Comparison of ENCODE assay signal across 8 cellular contexts in the genomic region with DNA sequence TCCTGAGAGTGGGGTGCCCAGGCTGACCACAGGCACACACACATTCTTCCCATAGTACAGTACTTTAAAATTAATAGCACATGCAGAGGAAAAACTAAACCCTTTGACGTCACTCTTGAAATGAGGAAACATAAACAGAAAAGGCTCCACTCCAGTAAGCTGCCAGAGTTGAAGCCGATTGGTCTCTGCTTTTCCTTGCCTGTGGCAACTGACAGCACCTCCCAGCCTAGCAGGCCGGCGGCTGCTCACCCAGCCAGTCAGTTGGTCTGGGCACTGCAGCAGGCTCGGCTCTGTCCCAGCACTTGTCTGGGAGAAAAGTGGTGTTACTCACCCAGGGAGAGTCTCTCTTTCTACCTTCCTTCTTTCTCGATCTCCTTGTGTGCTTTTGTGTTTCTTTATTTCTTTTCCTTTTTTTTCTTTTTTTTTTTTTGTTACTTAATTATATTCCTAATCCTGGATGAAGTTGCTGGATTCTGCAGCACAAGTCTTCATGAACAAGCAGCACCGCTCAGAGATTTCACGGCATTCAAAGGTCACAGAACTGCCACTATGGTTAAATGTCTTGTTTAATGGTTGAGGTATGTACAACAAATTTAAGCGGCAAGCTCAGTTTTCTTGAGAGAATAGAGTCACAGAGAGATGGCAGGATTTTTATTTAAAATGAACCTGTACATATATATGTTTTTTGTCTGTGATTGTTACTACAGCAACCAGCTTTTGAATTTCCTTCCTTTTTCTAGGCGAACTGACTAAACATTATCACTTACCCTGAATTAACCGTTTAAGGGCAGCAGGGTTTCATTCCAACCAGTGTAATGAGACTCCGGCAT. TPM values are rescaled to one million over a fixed set of nuclear protein-coding genes. Genes with fewer than 3 reads are reported as not detected.
DNase-seq lines count a peak whose midpoint lies in the region; ATAC-seq, FAIRE-seq and TF ChIP-seq lines count a peak whose summit lies in the region.

Gene PDE7B (plus strand): TSS at position 260 of the 830 bp plus-strand sequence.

- H3K9me3 ChIP-seq in lung (ENCODE audit: control insufficient read depth in 2 of 2, insufficient read depth in 1 of 2, low read length in 1 of 2) = no peaks in the 10 kb centered on the region

- DNase-seq in GM12892 (ENCODE audit: insufficient read length) (no peak), HFF-Myc (ENCODE audit: extremely low read depth, low read depth) (peak; percentile 97), NB4 (ENCODE audit: low read depth) (peak; percentile 86), lung (ENCODE audit: low spot score) (peak; percentile 79), NCI-H2081 (lab: John Stamatoyannopoulos, UW) (no peak)
- peak; percentile 91 for DNase-seq in activated CD4-positive, alpha-beta T cell treated with anti-CD3 and anti-CD28 coated beads, Interleukin-2, amount 10 ng/mL, durations not matched to agents 24 days and 14 days
- peak in 1 of 3 experiments; percentile 5 for DNase-seq in effector memory CD8-positive, alpha-beta T cell
- peak in 2 of 3 experiments; percentile 2 to 14 for DNase-seq in stimulated activated CD4-positive, alpha-beta T cell treated with anti-CD3 and anti-CD28 coated beads, TNF-alpha, amount 100 ng/mL, for 24 hours (ENCODE audit: low read depth in 3 of 3)

- WGBS in lung, 2 donors = 5 to 9% methylated on average over 12 of the region's 12 CpGs

- peak within 1 kb of the TSS; percentile 81 for H3K4me3 Mint-ChIP-seq in activated CD4-positive, alpha-beta T cell treated with anti-CD3 and anti-CD28 coated beads, Interleukin-2, amount 10 ng/mL, durations not matched to agents 24 days and 14 days
- peak within 1 kb of the TSS; percentile 59 to 61 for H3K4me3 Mint-ChIP-seq in effector memory CD8-positive, alpha-beta T cell

- H3K4me1 ChIP-seq in lung (ENCODE audit: control insufficient read depth in 2 of 2, insufficient read depth in 2 of 2, low read length in 2 of 2) = no peaks in the 10 kb centered on the region

- H3K4me1 Mint-ChIP-seq in activated CD4-positive, alpha-beta T cell treated with anti-CD3 and anti-CD28 coated beads, Interleukin-2, amount 10 ng/mL, durations not matched to agents 24 days and 14 days = peaks cover 30% of the 10 kb centered on the region
- peaks cover 0 to 3% of the 10 kb centered on the region in 2 donors for H3K4me1 Mint-ChIP-seq in effector memory CD8-positive, alpha-beta T cell (ENCODE audit: low read depth in 2 of 2)

- TF ChIP-seq POLR2A in GM12892 (IDR thresholded peaks at IDR 0.05; ENCODE audit: low read depth, low read length) (no peak), NB4 (IDR thresholded peaks at IDR 0.05; ENCODE audit: extremely low read depth, insufficient read length) (no peak)

- H3K4me3 ChIP-seq in HFF-Myc (replicated peaks; ENCODE audit: low read depth, low read length) (peak within 1 kb of the TSS; percentile 32), NB4 (ENCODE audit: low read depth, low read length) (peak within 1 kb of the TSS; percentile 7), lung (no peak within 1 kb of the TSS)

- peaks cover 10% of the 10 kb centered on the region for H3K9me3 Mint-ChIP-seq in activated CD4-positive, alpha-beta T cell treated with anti-CD3 and anti-CD28 coated beads, Interleukin-2, amount 10 ng/mL, durations not matched to agents 24 days and 14 days
- H3K9me3 Mint-ChIP-seq in effector memory CD8-positive, alpha-beta T cell = no peaks in the 10 kb centered on the region

- intact Hi-C loops in activated CD4-positive, alpha-beta T cell treated with anti-CD3 and anti-CD28 coated beads, Interleukin-2, amount 10 ng/mL, durations not matched to agents 24 days and 14 days (cut with micrococcal nuclease) = loop anchor here (1.0 to 10.0 kb wide), 6 partner anchors 29 to 354 kb away; partner anchors contain the start of gene AHI1

- H3K36me3 Mint-ChIP-seq in activated CD4-positive, alpha-beta T cell treated with anti-CD3 and anti-CD28 coated beads, Interleukin-2, amount 10 ng/mL, durations not matched to agents 24 days and 14 days (ENCODE audit: low read depth) = peaks cover 25% of the 10 kb centered on the region
- H3K36me3 Mint-ChIP-seq in effector memory CD8-positive, alpha-beta T cell (ENCODE audit: insufficient read depth) = no peaks in the 10 kb centered on the region

- no peaks in the 10 kb centered on the region for H3K27me3 Mint-ChIP-seq in activated CD4-positive, alpha-beta T cell treated with anti-CD3 and anti-CD28 coated beads, Interleukin-2, amount 10 ng/mL, durations not matched to agents 24 days and 14 days
- no peaks in the 10 kb centered on the region for H3K27me3 Mint-ChIP-seq in effector memory CD8-positive, alpha-beta T cell

- FAIRE-seq in GM12892 (lab: Jason Lieb, UNC) = peak; percentile 77

- H3K27me3 ChIP-seq in lung (ENCODE audit: control insufficient read depth, insufficient read depth) = no peaks in the 10 kb centered on the region

- peak within 1 kb of the TSS; percentile 31 to 43 for H3K27ac ChIP-seq in lung (ENCODE audit: low read depth in 1 of 2, low read length in 1 of 2)

- no peaks in the 10 kb centered on the region for H3K36me3 ChIP-seq in lung (ENCODE audit: control insufficient read depth in 2 of 2, insufficient read depth in 2 of 2, low read length in 2 of 2)

- peak; percentile 85 for ATAC-seq in effector memory CD8-positive, alpha-beta T cell (replicated peaks)
- peak; percentile 92 for ATAC-seq in lung (ENCODE audit: insufficient read depth, low FRiP score)

- TF ChIP-seq CTCF in HFF-Myc (IDR thresholded peaks at IDR 0.05; ENCODE audit: low read depth, low read length, missing control alignments) (no peak), NB4 (IDR thresholded peaks at IDR 0.05; ENCODE audit: low read depth, low read length) (no peak), lung (IDR thresholded peaks at IDR 0.05; ENCODE audit: control extremely low read depth, extremely low read depth) (no peak)

- H3K27ac Mint-ChIP-seq in activated CD4-positive, alpha-beta T cell treated with anti-CD3 and anti-CD28 coated beads, Interleukin-2, amount 10 ng/mL, durations not matched to agents 24 days and 14 days = peak within 1 kb of the TSS; percentile 86
- H3K27ac Mint-ChIP-seq in effector memory CD8-positive, alpha-beta T cell = peak within 1 kb of the TSS; percentile 16 to 17

RNA-seq across cellular contexts. Expression of gene PDE7B, which starts in this region (rescaled TPM):
- 0.04 TPM for polyA plus RNA-seq in GM12892 (2012; ENCODE audit: missing spikeins)
- 15.4 and 16.0 TPM in 2 replicates for total RNA-seq in activated CD4-positive, alpha-beta T cell treated with anti-CD3 and anti-CD28 coated beads, Interleukin-2, amount 10 ng/mL, durations not matched to agents 24 days and 14 days
- 1 to 10 TPM; 3.1 to 3.7 TPM for total RNA-seq in lung
- polyA plus RNA-seq in lung = under 1 TPM; 0.26 to 0.63 TPM

Comparison
In these comparisons a context has a peak if more than half of its experiments do, and no peak if none do; other contexts are left out.
1. DNase-seq: peak in HFF-Myc (single experiment), NB4 (single experiment), activated CD4-positive, alpha-beta T cell treated with anti-CD3 and anti-CD28 coated beads, Interleukin-2, amount 10 ng/mL, durations not matched to agents 24 days and 14 days (single experiment), lung (single experiment) and stimulated activated CD4-positive, alpha-beta T cell treated with anti-CD3 and anti-CD28 coated beads, TNF-alpha, amount 100 ng/mL, for 24 hours (2 of 3); none in GM12892 (single experiment) and NCI-H2081 (0 of 2).